13 cellular contexts compared by ENCODE assay signal in genomic region chr7:73307436-73307835, GRCh38. TPM values are rescaled to one million over a fixed set of nuclear protein-coding genes. Genes with fewer than 3 reads are reported as not detected.
A peak's percentile ranks its signal among the peaks of the same experiment; 100 is the strongest.
DNase-seq lines count a peak whose midpoint lies in the region; ATAC-seq and TF ChIP-seq lines count a peak whose summit lies in the region.
"Had no signal": no experiment of that assay in that cellular context is flagged by ENCODE, and none has a peak within 500 bp of the region (broad histone marks: within the 10 kb centered on the region; RNA-seq: fewer than 3 reads in every experiment).

No MANE protein-coding gene starts in this region.

- H3K27ac ChIP-seq in subcutaneous abdominal adipose tissue (ENCODE audit: low read depth, low read length), result no peak overlapping the region
- no peak overlapping the region for H3K27ac ChIP-seq in thyroid gland
- H3K27ac ChIP-seq: SK-N-MC had no signal

- POLR2A ChIA-PET in activated B cell treated with CpG ODN at 0.5 μM for 24 hours (lab: Charles Lee), result no interaction called here

- intact Hi-C loops in activated B cell treated with CpG ODN at 0.5 μM for 24 hours (cut with micrococcal nuclease) (no loop called here), thyroid gland (cut with DNase I) (no loop called here)

- CTCF ChIA-PET in activated B cell treated with CpG ODN at 0.5 μM for 24 hours (lab: Charles Lee), result no interaction called here

- no peaks in the 10 kb centered on the region for H3K27me3 Mint-ChIP-seq in activated T-cell treated with anti-CD3 and anti-CD28 coated beads, Interleukin-2, amount 50 U/mL, for 72 hours (ENCODE audit: low read depth)
- H3K27me3 Mint-ChIP-seq in activated B cell treated with CpG ODN at 0.5 μM for 24 hours, result no peaks in the 10 kb centered on the region
- peaks cover 0 to 8% (median 6%) of the 10 kb centered on the region in 3 donors for H3K27me3 Mint-ChIP-seq in immature natural killer cell (ENCODE audit: low read depth in 3 of 3)

- no peaks in the 10 kb centered on the region for H3K9me3 ChIP-seq in subcutaneous abdominal adipose tissue (ENCODE audit: control insufficient read depth in 5 of 5, low read length in 5 of 5)
- H3K9me3 ChIP-seq in thyroid gland, result no peaks in the 10 kb centered on the region

- H3K4me3 ChIP-seq in subcutaneous abdominal adipose tissue (ENCODE audit: low read depth in 1 of 5, low read length in 5 of 5) (peak overlapping the region; percentile 61 to 88 (median 78)), thyroid gland (replicated peaks in 1 of 3) (no peak overlapping the region)

- H3K4me1 Mint-ChIP-seq in activated T-cell treated with anti-CD3 and anti-CD28 coated beads, Interleukin-2, amount 50 U/mL, for 72 hours (ENCODE audit: low read depth), result peaks cover 33% of the 10 kb centered on the region
- H3K4me1 Mint-ChIP-seq in activated B cell treated with CpG ODN at 0.5 μM for 24 hours (peaks cover 30% of the 10 kb centered on the region), immature natural killer cell (peaks cover 33 to 38% of the 10 kb centered on the region in 2 donors)

- ATAC-seq in activated T-cell treated with anti-CD3 and anti-CD28 coated beads, Interleukin-2, amount 50 U/mL, for 72 hours (replicated peaks in 1 of 2), result no peak
- no peak for ATAC-seq in activated B cell treated with CpG ODN at 0.5 μM for 24 hours (ENCODE audit: low read depth)

- no peak for TF ChIP-seq POLR2A in thyroid gland (IDR thresholded peaks at IDR 0.05)

- peak overlapping the region; percentile 96 to 100 for H3K4me3 Mint-ChIP-seq in activated T-cell treated with anti-CD3 and anti-CD28 coated beads, Interleukin-2, amount 50 U/mL, for 72 hours
- peak overlapping the region; percentile 100 for H3K4me3 Mint-ChIP-seq in activated B cell treated with CpG ODN at 0.5 μM for 24 hours
- H3K4me3 Mint-ChIP-seq in immature natural killer cell, result peak overlapping the region; percentile 93 to 98 (median 97)

- H3K36me3 ChIP-seq in subcutaneous abdominal adipose tissue (ENCODE audit: control insufficient read depth in 5 of 5, insufficient read depth in 5 of 5, low read length in 5 of 5), result peaks cover 0 to 40% (median 35%) of the 10 kb centered on the region in 5 donors
- peaks cover 4 to 20% of the 10 kb centered on the region in 2 donors for H3K36me3 ChIP-seq in thyroid gland

- H3K9me3 Mint-ChIP-seq in activated T-cell treated with anti-CD3 and anti-CD28 coated beads, Interleukin-2, amount 50 U/mL, for 72 hours, result peaks cover 0 to 1% of the 10 kb centered on the region in 2 donors
- H3K9me3 Mint-ChIP-seq in activated B cell treated with CpG ODN at 0.5 μM for 24 hours (no peaks in the 10 kb centered on the region), immature natural killer cell (no peaks in the 10 kb centered on the region)

- no peaks in the 10 kb centered on the region for H3K27me3 ChIP-seq in subcutaneous abdominal adipose tissue (ENCODE audit: control insufficient read depth in 5 of 5, insufficient read depth in 4 of 5, low read length in 5 of 5)
- no peaks in the 10 kb centered on the region for H3K27me3 ChIP-seq in thyroid gland

- peaks cover 0 to 22% (median 14%) of the 10 kb centered on the region in 5 donors for H3K4me1 ChIP-seq in subcutaneous abdominal adipose tissue (ENCODE audit: control insufficient read depth in 5 of 5, insufficient read depth in 5 of 5, low read length in 5 of 5)
- peaks cover 5 to 15% of the 10 kb centered on the region in 2 donors for H3K4me1 ChIP-seq in thyroid gland

- no peak for DNase-seq in activated T-cell treated with anti-CD3 and anti-CD28 coated beads, Interleukin-2, amount 50 U/mL, for 72 hours
- no peak for DNase-seq in activated T-cell treated with anti-CD3 and anti-CD28 coated beads, Interleukin-2, amount 50 U/mL, for 1 hour
- DNase-seq in activated B cell treated with CpG ODN at 0.5 μM for 24 hours (no peak), immature natural killer cell (no peak), thyroid gland (no peak), SHP77 treated with DMSO at 0.1 percent for 48 hours (lab: John Stamatoyannopoulos, UW) (no peak), foreskin melanocyte (no peak)

- 95 to 96% methylated on average over 12 to 13 of the region's 13 CpGs for WGBS in thyroid gland, 2 donors

- peaks cover 4 to 19% of the 10 kb centered on the region in 2 donors for H3K36me3 Mint-ChIP-seq in activated T-cell treated with anti-CD3 and anti-CD28 coated beads, Interleukin-2, amount 50 U/mL, for 72 hours (ENCODE audit: insufficient read depth in 2 of 2)
- H3K36me3 Mint-ChIP-seq in activated B cell treated with CpG ODN at 0.5 μM for 24 hours (ENCODE audit: low read depth), result peaks cover 49% of the 10 kb centered on the region
- peaks cover 4 to 24% (median 15%) of the 10 kb centered on the region in 3 donors for H3K36me3 Mint-ChIP-seq in immature natural killer cell

- H3K27ac Mint-ChIP-seq in activated T-cell treated with anti-CD3 and anti-CD28 coated beads, Interleukin-2, amount 50 U/mL, for 72 hours, result peak overlapping the region; percentile 20
- H3K27ac Mint-ChIP-seq in activated B cell treated with CpG ODN at 0.5 μM for 24 hours, result peak overlapping the region; percentile 80
- H3K27ac Mint-ChIP-seq in immature natural killer cell, result peak overlapping the region; percentile 36 to 88 (median 78)

- peak overlapping the region in 1 of 5 donors; percentile 30 for H3K9ac ChIP-seq in subcutaneous abdominal adipose tissue (ENCODE audit: low read length in 5 of 5)

- TF ChIP-seq CTCF in activated B cell treated with CpG ODN at 0.5 μM for 24 hours (IDR thresholded peaks at IDR 0.05), result no peak
- TF ChIP-seq CTCF in thyroid gland (IDR thresholded peaks at IDR 0.05), result no peak

RNA-seq across cellular contexts. Expression of gene NSUN5, which starts 1.2 kb away (rescaled TPM):
- 10 to 100 TPM; 53.5 to 60.5 TPM for total RNA-seq in activated T-cell treated with anti-CD3 and anti-CD28 coated beads, Interleukin-2, amount 50 U/mL, for 72 hours
- total RNA-seq in activated B cell treated with CpG ODN at 0.5 μM for 24 hours (63.8 and 68.9 TPM in 2 replicates), thyroid gland (10 to 100 TPM; 18.2 to 36.7 (median 19.1) TPM)
- polyA plus RNA-seq in immature natural killer cell, result 10 to 100 TPM; 32.0 to 41.1 (median 32.6) TPM

RNA-seq across cellular contexts. Expression of gene TRIM50, which starts 20.4 kb away (rescaled TPM):
- not detected for total RNA-seq in activated T-cell treated with anti-CD3 and anti-CD28 coated beads, Interleukin-2, amount 50 U/mL, for 72 hours
- total RNA-seq in activated B cell treated with CpG ODN at 0.5 μM for 24 hours, result not detected in 2 replicates
- polyA plus RNA-seq in immature natural killer cell, result not detected
- total RNA-seq in thyroid gland, result 1 to 10 TPM in 3 of 4 donors, not detected in 1; 1.0 to 1.7 (median 1.5) TPM
- total RNA-seq: fibroblast of villous mesenchyme, M059J had no signal
- polyA plus RNA-seq: BJ had no signal

RNA-seq across cellular contexts. Expression of gene FKBP6, which starts 20.5 kb away (rescaled TPM):
- not detected for total RNA-seq in activated T-cell treated with anti-CD3 and anti-CD28 coated beads, Interleukin-2, amount 50 U/mL, for 72 hours
- total RNA-seq in activated B cell treated with CpG ODN at 0.5 μM for 24 hours (not detected in 2 replicates), thyroid gland (under 1 TPM in 1 of 4 donors, not detected in 3; 0.27 TPM)
- polyA plus RNA-seq in immature natural killer cell, result not detected
- total RNA-seq: fibroblast of villous mesenchyme, M059J, posterior vena cava had no signal
- polyA plus RNA-seq: BJ had no signal

Comparison
In these comparisons a context has a peak if more than half of its experiments do, and no peak if none do; other contexts are left out.
1. H3K27ac Mint-ChIP-seq: peak in every context shown above with its lines; median percentile 80 in activated B cell treated with CpG ODN at 0.5 μM for 24 hours; 78 in immature natural killer cell; 20 in activated T-cell treated with anti-CD3 and anti-CD28 coated beads, Interleukin-2, amount 50 U/mL, for 72 hours.
2. H3K4me3 ChIP-seq: peak in subcutaneous abdominal adipose tissue (5 of 5); none in thyroid gland (0 of 3).
3. Peak in every context shown above with its lines, with median percentiles within 50 percentile points of each other: H3K4me3 Mint-ChIP-seq.